1 cellular context compared by ENCODE assay signal in the genomic region with DNA sequence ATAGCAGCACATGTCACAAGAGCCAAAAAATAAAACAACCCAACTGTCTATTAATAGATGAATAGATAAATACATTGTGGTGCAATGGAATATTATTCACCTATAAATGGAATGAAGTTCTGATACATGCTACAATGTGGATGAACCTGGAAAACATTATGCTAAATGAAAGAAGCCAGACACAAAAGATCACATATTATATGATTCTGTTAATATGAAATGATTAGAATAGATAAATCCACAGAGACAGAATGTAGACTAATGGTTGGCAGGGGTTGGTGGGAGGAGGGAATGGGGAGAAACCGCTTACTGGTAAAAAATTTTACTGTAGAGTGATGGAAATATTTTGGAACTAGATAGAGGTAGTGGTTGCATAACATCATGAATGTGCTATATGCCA.
TF ChIP-seq lines count a peak whose summit lies in the region.

No MANE protein-coding gene starts in this region.

TF ChIP-seq in SK-N-SH treated with all-trans-retinoic acid at 6 μM for 48 hours, 23 proteins besides CTCF, POLR2A, EP300 and RAD21 (continued from another document):
- TF ChIP-seq PATZ1 (CRISPR knock-in tag; IDR thresholded peaks at IDR 0.05; ENCODE audit: borderline replicate concordance) (no peak), GLIS3 (CRISPR knock-in tag; IDR thresholded peaks at IDR 0.05) (no peak)
- TF ChIP-seq, protein P1, sequence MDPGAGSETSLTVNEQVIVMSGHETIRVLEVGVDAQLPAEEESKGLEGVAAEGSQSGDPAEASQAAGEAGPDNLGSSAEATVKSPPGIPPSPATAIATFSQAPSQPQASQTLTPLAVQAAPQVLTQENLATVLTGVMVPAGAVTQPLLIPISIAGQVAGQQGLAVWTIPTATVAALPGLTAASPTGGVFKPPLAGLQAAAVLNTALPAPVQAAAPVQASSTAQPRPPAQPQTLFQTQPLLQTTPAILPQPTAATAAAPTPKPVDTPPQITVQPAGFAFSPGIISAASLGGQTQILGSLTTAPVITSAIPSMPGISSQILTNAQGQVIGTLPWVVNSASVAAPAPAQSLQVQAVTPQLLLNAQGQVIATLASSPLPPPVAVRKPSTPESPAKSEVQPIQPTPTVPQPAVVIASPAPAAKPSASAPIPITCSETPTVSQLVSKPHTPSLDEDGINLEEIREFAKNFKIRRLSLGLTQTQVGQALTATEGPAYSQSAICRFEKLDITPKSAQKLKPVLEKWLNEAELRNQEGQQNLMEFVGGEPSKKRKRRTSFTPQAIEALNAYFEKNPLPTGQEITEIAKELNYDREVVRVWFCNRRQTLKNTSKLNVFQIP (CRISPR knock-in tag; IDR thresholded peaks at IDR 0.05; ENCODE audit: borderline replicate concordance, low read depth) = no peak
